Comparison of ENCODE assay signal across 2 cellular contexts in genomic region chr19:34715357-34715756, GRCh38.
TF ChIP-seq lines count a peak whose summit lies in the region.

No MANE protein-coding gene starts in this region.

TF ChIP-seq in A549, 52 proteins besides CTCF, POLR2A, EP300 and RAD21:
- no peak for TF ChIP-seq HES2 (IDR thresholded peaks at IDR 0.05)

TF ChIP-seq in HEK293, 187 proteins besides CTCF, POLR2A, EP300 and RAD21:
- TF ChIP-seq ZNF274 (IDR thresholded peaks at IDR 0.05; ENCODE audit: low read length) = no peak
- peak; percentile 83; the same call in 1 of the 2 replicates for TF ChIP-seq ZNF274 (tag by site-specific recombination; IDR thresholded peaks at IDR 0.05; ENCODE audit: borderline replicate concordance)
- TF ChIP-seq ZNF26 (tag by site-specific recombination; IDR thresholded peaks at IDR 0.05) = no peak
- TF ChIP-seq KLF7 (tag by site-specific recombination; IDR thresholded peaks at IDR 0.05; ENCODE audit: borderline replicate concordance) = no peak
- TF ChIP-seq ZNF157 (tag by site-specific recombination; IDR thresholded peaks at IDR 0.05) = 0 out of 2 replicates have a peak, but pooled peaks have one; percentile 29
- TF ChIP-seq ZNF114 (tag by site-specific recombination; IDR thresholded peaks at IDR 0.05) = 0 out of 2 replicates have a peak, but pooled peaks have one; percentile 55
